23 cellular contexts compared by ENCODE assay signal in genomic region chr9:95892690-95893089, GRCh38.
"Had no signal": no experiment of that assay in that cellular context is flagged by ENCODE, and none has a peak within 500 bp of the region (broad histone marks: within the 10 kb centered on the region; RNA-seq: fewer than 3 reads in every experiment).

No MANE protein-coding gene starts in this region.

- H3K4me3 ChIP-seq: MG63, SJSA1, SK-N-MC had no signal

- H3K27me3 ChIP-seq: MG63, SJSA1 had no signal

- FAIRE-seq: RCC 7860 had no signal

- H3K4me1 ChIP-seq: SJSA1 had no signal

- H3K27ac ChIP-seq: SJSA1, SK-N-MC had no signal

- H3K9me3 ChIP-seq: MG63, SJSA1 had no signal

- DNase-seq: Karpas-422, KG1, MG63, NCI-H1092, NCI-H1105 treated with DMSO at 0.1 percent for 48 hours, NCI-H1417 treated with DMSO at 0.1 percent for 48 hours, NCI-H146, NCI-H1694 treated with DMSO at 0.1 percent for 48 hours, NCI-H2029, NCI-H2081 treated with DMSO at 0.1 percent for 48 hours, NCI-H2171, NCI-H226, NCI-H446, NCI-H510A, NCI-H524 treated with DMSO at 0.1 percent for 48 hours, NCI-H69, NCI-H774, Right ventricle myocardium superior, RPMI8226, SIG-M5 had no signal
